In the genomic region with DNA sequence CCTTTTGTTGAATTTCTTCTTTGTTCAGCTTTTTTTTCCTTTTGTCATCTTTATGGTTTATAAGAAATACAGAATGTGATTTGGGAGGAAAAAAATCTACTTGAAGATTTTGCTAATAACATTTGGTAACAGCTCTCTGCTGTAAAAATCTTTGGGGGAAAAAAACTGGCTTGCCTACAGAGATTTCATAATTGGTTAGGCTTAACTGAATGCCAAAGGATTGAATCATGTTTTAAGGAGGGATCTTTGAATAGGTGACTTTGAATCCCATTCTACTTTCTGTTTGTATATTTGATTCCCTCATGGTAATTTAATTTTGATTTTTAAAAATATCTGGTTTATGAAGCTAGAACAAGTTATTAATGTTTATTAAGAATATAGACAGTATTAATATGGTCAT, we compare ENCODE assay signal across 11 cellular contexts. TPM values are rescaled to one million over a fixed set of nuclear protein-coding genes. Genes with fewer than 3 reads are reported as not detected.
DNase-seq lines count a peak whose midpoint lies in the region; ATAC-seq and TF ChIP-seq lines count a peak whose summit lies in the region.
"Had no signal": no experiment of that assay in that cellular context is flagged by ENCODE, and none has a peak within 500 bp of the region (broad histone marks: within the 10 kb centered on the region; RNA-seq: fewer than 3 reads in every experiment).

No MANE protein-coding gene starts in this region.

- peaks cover 13% of the 10 kb centered on the region for H3K36me3 Mint-ChIP-seq in activated naive CD4-positive, alpha-beta T cell treated with anti-CD3 and anti-CD28 coated beads, Interleukin-2, amount 50 U/mL, for 24 hours

- POLR2A ChIA-PET in RWPE1 (lab: Yijun Ruan, JAX; ENCODE audit: low non-redundant PET) = interaction anchor here (0.8 kb wide), 1 partner anchor 346 kb away, joined by 3 read pairs; no protein-coding TSS in a partner anchor

- H3K9me3 Mint-ChIP-seq in activated naive CD4-positive, alpha-beta T cell treated with anti-CD3 and anti-CD28 coated beads, Interleukin-2, amount 50 U/mL, for 24 hours = no peaks in the 10 kb centered on the region

- ATAC-seq in GM21619 (IDR thresholded peaks at IDR 0.05; ENCODE audit: unreplicated experiment) (no peak), HG02759 (IDR thresholded peaks at IDR 0.05; ENCODE audit: unreplicated experiment) (no peak), GM18505 (IDR thresholded peaks at IDR 0.05; ENCODE audit: unreplicated experiment) (no peak)

- H3K4me3 Mint-ChIP-seq in activated naive CD4-positive, alpha-beta T cell treated with anti-CD3 and anti-CD28 coated beads, Interleukin-2, amount 50 U/mL, for 24 hours = peak overlapping the region; percentile 55

- TF ChIP-seq CTCF in RWPE1 (conservative IDR thresholded peaks at IDR 0.05; ENCODE audit: low read depth) = no peak

- peak overlapping the region; percentile 60 for H3K27ac Mint-ChIP-seq in activated naive CD4-positive, alpha-beta T cell treated with anti-CD3 and anti-CD28 coated beads, Interleukin-2, amount 50 U/mL, for 24 hours

- H3K27me3 Mint-ChIP-seq in activated naive CD4-positive, alpha-beta T cell treated with anti-CD3 and anti-CD28 coated beads, Interleukin-2, amount 50 U/mL, for 24 hours = no peaks in the 10 kb centered on the region

- no peaks in the 10 kb centered on the region for H3K27me3 ChIP-seq in skeletal muscle satellite cell (ENCODE audit: control insufficient read depth, insufficient read depth, low read length)

- no peak for TF ChIP-seq POLR2A in GM18505 (IDR thresholded peaks at IDR 0.05; ENCODE audit: borderline replicate concordance, extremely low read depth, insufficient read depth, insufficient read length)

- H3K27ac ChIP-seq in RWPE1 = no peak overlapping the region
- H3K27ac ChIP-seq: WERI-Rb-1 had no signal

- H3K36me3 ChIP-seq in skeletal muscle satellite cell (ENCODE audit: insufficient read depth, low read length) = peaks cover 26% of the 10 kb centered on the region

- peak overlapping the region; percentile 21 for H3K9ac ChIP-seq in skeletal muscle satellite cell (ENCODE audit: low read depth, low read length)

- DNase-seq in activated naive CD4-positive, alpha-beta T cell (lab: John Stamatoyannopoulos, UW) = no peak
- DNase-seq in RWPE1 (ENCODE audit: low spot score) (peak; percentile 72), fibroblast of gingiva (ENCODE audit: low read depth) (peak; percentile 49)
- DNase-seq: MV-4-11; stimulated activated CD4-positive, alpha-beta T cell treated with anti-CD3 and anti-CD28 coated beads, Interleukin-1b, Interleukin-23, amount 100 ng/mL, for 48 hours; WERI-Rb-1 had no signal

- no peaks in the 10 kb centered on the region for H3K9me3 ChIP-seq in skeletal muscle satellite cell (replicated peaks; ENCODE audit: low read length)

- peaks cover 26% of the 10 kb centered on the region for H3K4me1 ChIP-seq in skeletal muscle satellite cell (ENCODE audit: control insufficient read depth, insufficient read depth, low read length)

- CTCF ChIA-PET in RWPE1 (lab: Yijun Ruan, JAX) = interaction anchor here (0.6 kb wide), 1 partner anchor 200 kb away, joined by 8 read pairs; no protein-coding TSS in a partner anchor

- H3K4me3 ChIP-seq in skeletal muscle satellite cell (ENCODE audit: low read length) = peak overlapping the region; percentile 48

- peak overlapping the region; percentile 72 for H3K4me2 ChIP-seq in skeletal muscle satellite cell (ENCODE audit: low read length)

- H3K4me1 Mint-ChIP-seq in activated naive CD4-positive, alpha-beta T cell treated with anti-CD3 and anti-CD28 coated beads, Interleukin-2, amount 50 U/mL, for 24 hours = peaks cover 58% of the 10 kb centered on the region

RNA-seq across cellular contexts. Expression of gene BTF3L4, which starts 3.2 kb away (rescaled TPM):
- total RNA-seq in skeletal muscle satellite cell (2012; rRNA removed) = 57.7 and 64.1 TPM in 2 replicates

RNA-seq across cellular contexts. Expression of gene TXNDC12, which starts 4.3 kb away (rescaled TPM):
- 46.9 and 53.5 TPM in 2 replicates for total RNA-seq in skeletal muscle satellite cell (2012; rRNA removed)

RNA-seq across cellular contexts. Expression of gene KTI12, which starts 25.7 kb away (rescaled TPM):
- total RNA-seq in skeletal muscle satellite cell (2012; rRNA removed) = 16.2 and 17.2 TPM in 2 replicates

Comparison
In these comparisons a context has a peak if more than half of its experiments do, and no peak if none do; other contexts are left out.
1. DNase-seq: peak in RWPE1 (single experiment) and fibroblast of gingiva (single experiment); none in activated naive CD4-positive, alpha-beta T cell (0 of 4).